ENCODE assay signal across 18 cellular contexts in the genomic region with DNA sequence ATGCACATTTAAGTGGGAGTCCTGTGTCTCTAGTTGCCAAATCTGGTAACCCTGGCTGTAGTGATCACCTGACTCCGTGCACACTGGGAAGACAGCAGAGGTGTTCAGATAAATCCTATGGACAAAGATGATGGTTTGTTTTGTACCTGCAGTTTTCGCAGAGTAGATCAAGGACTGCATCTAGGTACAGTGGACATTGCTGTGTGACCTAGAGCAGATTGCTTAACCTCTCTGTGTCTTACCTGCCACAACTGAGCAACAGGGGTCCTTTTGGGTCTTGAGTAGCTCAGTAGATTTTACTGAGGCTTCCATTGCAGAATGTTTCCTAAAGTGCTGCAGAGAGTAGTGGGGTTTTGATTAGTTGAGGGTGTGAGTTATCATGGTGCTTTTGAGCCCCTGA.
DNase-seq lines count a peak whose midpoint lies in the region; ATAC-seq, FAIRE-seq and TF ChIP-seq lines count a peak whose summit lies in the region.
"Had no signal": no experiment of that assay in that cellular context is flagged by ENCODE, and none has a peak within 500 bp of the region (broad histone marks: within the 10 kb centered on the region; RNA-seq: fewer than 3 reads in every experiment).

No MANE protein-coding gene starts in this region.

- H3K18ac ChIP-seq in mesendoderm (ENCODE audit: low read length), result no peak overlapping the region

- H3K27ac Mint-ChIP-seq in GM23338, result no peak overlapping the region
- H3K27ac Mint-ChIP-seq: B cell; CD4-positive, CD25-positive, alpha-beta regulatory T cell; CD8-positive, alpha-beta T cell; HFFc6 had no signal

- no peak overlapping the region for H3K23ac ChIP-seq in mesendoderm (ENCODE audit: low read length)

- no peak overlapping the region for H2BK15ac ChIP-seq in mesendoderm (replicated peaks; ENCODE audit: low read depth)

- H3K27me3 Mint-ChIP-seq in GM23338 (ENCODE audit: insufficient read depth, low read depth, poor library complexity), result peaks cover 2% of the 10 kb centered on the region
- H3K27me3 Mint-ChIP-seq: B cell; CD4-positive, CD25-positive, alpha-beta regulatory T cell had no signal

- no peak for TF ChIP-seq RAD21 in K562 (CRISPR knock-in tag; conservative IDR thresholded peaks at IDR 0.05 in 1 of 2, IDR thresholded peaks at IDR 0.05 in 1 of 2)

- H3K27ac ChIP-seq in GM23338 (ENCODE audit: low read depth) (no peak overlapping the region), K562 (ENCODE audit: extremely low read depth, low read depth, low read length) (no peak overlapping the region), mesendoderm (ENCODE audit: low read depth, low read length) (no peak overlapping the region)
- H3K27ac ChIP-seq: BLaER1, C4-2B had no signal

- BruUV-seq in K562 (replicated peaks; lab: Mats Ljungman, UMichigan), result no TSS peak

- no peak overlapping the region for H4K8ac ChIP-seq in mesendoderm (ENCODE audit: low read depth, low read length)

- no peak for ATAC-seq in GM23338
- no peak for ATAC-seq in K562
- ATAC-seq: CD8-positive, alpha-beta T cell had no signal

- peaks cover 5% of the 10 kb centered on the region; the same call in 1 of the 3 replicates for H3K9me3 Mint-ChIP-seq in GM23338

- in situ Hi-C loops in K562 (cut with MboI), result no loop called here
- in situ Hi-C loops in KBM-7 (cut with MboI; ENCODE audit: low pct_unique_long_range_greater_than_20kb, low sequenced_read_pairs), result no loop called here

- H2BK5ac ChIP-seq in mesendoderm (ENCODE audit: low read length), result no peak overlapping the region

- H4K20me1 ChIP-seq in GM23338 (replicated peaks; ENCODE audit: insufficient read depth) (no peaks in the 10 kb centered on the region; the same call in 1 of the 2 replicates), K562 (replicated peaks; ENCODE audit: control insufficient read depth, insufficient read depth, low read length) (no peaks in the 10 kb centered on the region)
- H4K20me1 ChIP-seq: BLaER1 had no signal

- peaks cover 17% of the 10 kb centered on the region for H3K36me3 Mint-ChIP-seq in GM23338 (ENCODE audit: low read depth)
- H3K36me3 Mint-ChIP-seq: CD4-positive, CD25-positive, alpha-beta regulatory T cell; CD8-positive, alpha-beta T cell had no signal

- no peak overlapping the region for H3K4ac ChIP-seq in mesendoderm (ENCODE audit: low read depth, low read length)

- TF ChIP-seq EP300 in K562 (IDR thresholded peaks at IDR 0.05; ENCODE audit: low read length), result no peak

- peaks cover 21% of the 10 kb centered on the region for H3K4me1 Mint-ChIP-seq in GM23338
- H3K4me1 Mint-ChIP-seq: B cell; CD4-positive, CD25-positive, alpha-beta regulatory T cell had no signal

- H2AFZ ChIP-seq in GM23338, result no peak overlapping the region
- no peak overlapping the region for H2AFZ ChIP-seq in K562 (ENCODE audit: low read depth, low read length)

- H2BK120ac ChIP-seq in mesendoderm (ENCODE audit: low read depth, low read length), result no peak overlapping the region

- no peak overlapping the region for H2AK5ac ChIP-seq in mesendoderm (ENCODE audit: low read length)

- H3K36me3 ChIP-seq in GM23338 (ENCODE audit: insufficient read depth), result no peaks in the 10 kb centered on the region
- no peaks in the 10 kb centered on the region for H3K36me3 ChIP-seq in K562 (ENCODE audit: control insufficient read depth, insufficient read depth, low read length)
- no peaks in the 10 kb centered on the region for H3K36me3 ChIP-seq in mesendoderm (ENCODE audit: control insufficient read depth, insufficient read depth, low read length)
- H3K36me3 ChIP-seq: BLaER1, HAP-1 had no signal

- no peak for FAIRE-seq in K562 (lab: Jason Lieb, UNC)
- FAIRE-seq: G401.6, GM12892 had no signal

- H3K4me3 ChIP-seq in GM23338 (no peak overlapping the region), K562 (no peak overlapping the region), mesendoderm (ENCODE audit: low read length) (no peak overlapping the region)
- H3K4me3 ChIP-seq: BLaER1, HAP-1 had no signal

- H3K27me3 ChIP-seq in GM23338 (ENCODE audit: insufficient read depth), result no peaks in the 10 kb centered on the region
- H3K27me3 ChIP-seq in K562 (ENCODE audit: control insufficient read depth in 2 of 2, insufficient read depth in 2 of 2, low read length in 2 of 2), result no peaks in the 10 kb centered on the region; a peak in 2 of 5 replicates
- no peaks in the 10 kb centered on the region for H3K27me3 ChIP-seq in mesendoderm (ENCODE audit: insufficient read depth, low read length, poor library complexity)
- H3K27me3 ChIP-seq: BLaER1 had no signal

- H3K9me2 ChIP-seq in GM23338 (ENCODE audit: insufficient read depth), result no peaks in the 10 kb centered on the region

- TF ChIP-seq POLR2A in K562 (conservative IDR thresholded peaks at IDR 0.05), result no peak

- POLR2A ChIA-PET in K562 (lab: Yijun Ruan, JAX), result no interaction called here

- H3K9me1 ChIP-seq in K562 (ENCODE audit: control insufficient read depth, insufficient read depth, low read length), result no peaks in the 10 kb centered on the region

- CTCF ChIA-PET in K562 (lab: Yijun Ruan, JAX; ENCODE audit: low intra/inter-chr PET ratio), result no interaction called here

- no peak overlapping the region for H3K4me3 Mint-ChIP-seq in GM23338
- H3K4me3 Mint-ChIP-seq: B cell; CD4-positive, CD25-positive, alpha-beta regulatory T cell; CD8-positive, alpha-beta T cell; HFFc6 had no signal

- peaks cover 7% of the 10 kb centered on the region for H3K79me1 ChIP-seq in mesendoderm (ENCODE audit: low read length)

- no peaks in the 10 kb centered on the region for H3K9me3 ChIP-seq in K562 (replicated peaks; ENCODE audit: control insufficient read depth, insufficient read depth, low read depth, low read length)
- H3K9me3 ChIP-seq: BLaER1, Caco-2, HAP-1 had no signal

- whole genome bisulfite sequencing in K562 (ENCODE audit: insufficient coverage, low coverage, missing lambda C conversion rate), result 0% methylated on average over 2 of the region's 2 CpGs
- WGBS in mesendoderm (ENCODE audit: extremely low coverage, insufficient coverage, low lambda C conversion rate), result no CpG with 5 or more reads among the region's 2 CpGs

- H3K9ac ChIP-seq in K562 (ENCODE audit: insufficient read depth in 1 of 2, low read depth in 2 of 2, low read length in 2 of 2) (no peak overlapping the region), mesendoderm (ENCODE audit: low read length) (no peak overlapping the region)
- H3K9ac ChIP-seq: BLaER1 had no signal

- H3K4me2 ChIP-seq in GM23338 (peak overlapping the region; percentile 14), K562 (ENCODE audit: insufficient read depth, low read length) (no peak overlapping the region), mesendoderm (ENCODE audit: low read length) (no peak overlapping the region)
- H3K4me2 ChIP-seq: BLaER1 had no signal

- H4K5ac ChIP-seq in mesendoderm (ENCODE audit: low read length), result no peak overlapping the region

- DNase-seq in GM23338 (ENCODE audit: low spot score), result no peak
- DNase-seq in K562 (ENCODE audit: extremely low read depth in 1 of 4, low spot score in 3 of 4), result no peak
- no peak for DNase-seq in mesendoderm
- no peak for DNase-seq in mucosa of gallbladder (ENCODE audit: low spot score)
- no peak for DNase-seq in KBM-7
- no peak for DNase-seq in activated CD4-positive, CD25-positive, alpha-beta regulatory T cell (lab: John Stamatoyannopoulos, UW)
- DNase-seq: Caco-2; CD4-positive, CD25-positive, alpha-beta regulatory T cell; CD8-positive, alpha-beta T cell; DMS153; DND-41; HFFc6 had no signal

- H3K4me1 ChIP-seq in GM23338 (ENCODE audit: insufficient read depth) (peaks cover 23% of the 10 kb centered on the region), K562 (replicated peaks in 1 of 2; ENCODE audit: control insufficient read depth in 2 of 2, insufficient read depth in 2 of 2, low read length in 2 of 2) (no peaks in the 10 kb centered on the region), mesendoderm (ENCODE audit: control insufficient read depth, low read depth, low read length) (peaks cover 7% of the 10 kb centered on the region)
- H3K4me1 ChIP-seq: BLaER1, Caco-2, HAP-1 had no signal

- H3K56ac ChIP-seq in mesendoderm (ENCODE audit: low read length), result peak overlapping the region; percentile 44

- TF ChIP-seq CTCF in GM23338 (conservative IDR thresholded peaks at IDR 0.05; ENCODE audit: low read depth in 2 of 2) (no peak), K562 (IDR thresholded peaks at IDR 0.05 in 2 of 3, conservative IDR thresholded peaks at IDR 0.05 in 1 of 3; ENCODE audit: insufficient read depth in 2 of 3, low read depth in 1 of 3, low read length in 3 of 3) (no peak)

- intact Hi-C loops in K562 (cut with micrococcal nuclease), result no loop called here

- no peaks in the 10 kb centered on the region; the same call in 1 of the 2 replicates for H3F3A ChIP-seq in GM23338 (replicated peaks; ENCODE audit: low read depth)

- peaks cover 48% of the 10 kb centered on the region for H3K79me2 ChIP-seq in GM23338 (replicated peaks; ENCODE audit: insufficient read depth)
- H3K79me2 ChIP-seq in K562 (ENCODE audit: control insufficient read depth, insufficient read depth, low read length), result no peaks in the 10 kb centered on the region
- H3K79me2 ChIP-seq in mesendoderm (ENCODE audit: control insufficient read depth, insufficient read depth, low read length), result peaks cover 2% of the 10 kb centered on the region

TF ChIP-seq in GM23338, 12 proteins besides CTCF, POLR2A, EP300 and RAD21 (continues in another document):
- TF ChIP-seq STAT1 (IDR thresholded peaks at IDR 0.05; ENCODE audit: unreplicated experiment) (no peak), POLR2AphosphoS5 (IDR thresholded peaks at IDR 0.05; ENCODE audit: low read depth) (no peak)

TF ChIP-seq in K562, 482 proteins besides CTCF, POLR2A, EP300 and RAD21 (continues in another document):
- TF ChIP-seq RBM25 (IDR thresholded peaks at IDR 0.05; ENCODE audit: low read depth, low read length, severe bottlenecking), result peak; percentile 86
- TF ChIP-seq RFX7 (CRISPR knock-in tag; IDR thresholded peaks at IDR 0.05), result no peak
- TF ChIP-seq PHTF2 (CRISPR knock-in tag; IDR thresholded peaks at IDR 0.05), result no peak
- no peak for TF ChIP-seq CBX8 (IDR thresholded peaks at IDR 0.05; ENCODE audit: borderline replicate concordance, extremely low read depth, low read depth, low read length, poor library complexity, severe bottlenecking)
- TF ChIP-seq MAZ (CRISPR knock-in tag; conservative IDR thresholded peaks at IDR 0.05 in 1 of 2, IDR thresholded peaks at IDR 0.05 in 1 of 2), result no peak
- no peak for TF ChIP-seq ZNF133 (CRISPR knock-in tag; IDR thresholded peaks at IDR 0.05)
- TF ChIP-seq ZFP36 (IDR thresholded peaks at IDR 0.05; ENCODE audit: low read depth, low read length, partially characterized antibody), result peak; percentile 78
- no peak for TF ChIP-seq HIVEP1 (CRISPR knock-in tag; IDR thresholded peaks at IDR 0.05)
